ENCODE assay signal across 8 cellular contexts in the genomic region with DNA sequence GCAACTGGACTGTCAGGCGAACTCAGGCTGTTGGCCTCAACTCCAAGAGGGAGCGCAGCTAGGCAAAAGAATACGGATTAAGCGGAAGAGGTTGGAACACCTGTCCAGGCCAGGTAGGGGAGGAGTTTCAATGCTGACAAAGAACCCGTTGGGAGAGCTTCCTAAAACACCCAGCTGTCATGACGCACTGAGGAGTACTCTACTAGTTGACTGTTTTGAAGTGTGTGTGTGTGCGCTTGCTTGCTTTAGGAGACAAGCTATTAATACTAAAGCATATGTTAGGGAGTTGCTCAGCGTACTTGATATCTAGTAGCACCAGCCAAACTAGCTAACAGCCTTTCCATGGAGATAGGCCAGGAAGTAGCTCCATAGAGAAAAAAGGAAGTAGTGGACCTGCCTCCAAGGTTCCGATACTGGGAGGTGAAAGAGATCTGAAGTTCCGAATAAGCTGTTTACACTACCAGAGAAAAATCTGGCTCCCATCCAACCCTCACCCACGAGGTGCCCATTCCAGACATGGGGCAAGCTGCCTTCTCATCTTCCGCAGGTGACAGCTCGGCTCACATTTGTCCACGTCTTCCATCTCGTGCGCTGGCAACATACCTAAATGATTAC. TPM values are rescaled to one million over a fixed set of nuclear protein-coding genes. Genes with fewer than 3 reads are reported as not detected.
DNase-seq lines count a peak whose midpoint lies in the region; ATAC-seq lines count a peak whose summit lies in the region.

No MANE protein-coding gene starts in this region.

- H3K36me3 Mint-ChIP-seq in activated naive CD8-positive, alpha-beta T cell treated with anti-CD3 and anti-CD28 coated beads, Interleukin-2, amount 50 U/mL, for 24 hours (ENCODE audit: low read depth): no peaks in the 10 kb centered on the region

- DNase-seq in NCI-H82 (lab: John Stamatoyannopoulos, UW): peak; percentile 67
- DNase-seq in NCI-H82 treated with DMSO at 0.1 percent for 48 hours (lab: John Stamatoyannopoulos, UW; ENCODE audit: unreplicated experiment): no peak
- DNase-seq in NCI-H2171 (lab: John Stamatoyannopoulos, UW): peak; percentile 52
- no peak for DNase-seq in activated naive CD8-positive, alpha-beta T cell treated with anti-CD3 and anti-CD28 coated beads, Interleukin-2, amount 50 U/mL, for 24 hours
- no peak for DNase-seq in putamen (ENCODE audit: low spot score)
- no peak for DNase-seq in aorta

- H3K4me3 Mint-ChIP-seq in activated naive CD8-positive, alpha-beta T cell treated with anti-CD3 and anti-CD28 coated beads, Interleukin-2, amount 50 U/mL, for 24 hours: peak overlapping the region; percentile 81

- H3K27ac Mint-ChIP-seq in activated naive CD8-positive, alpha-beta T cell treated with anti-CD3 and anti-CD28 coated beads, Interleukin-2, amount 50 U/mL, for 24 hours: no peak overlapping the region

- H3K4me2 ChIP-seq in skeletal muscle satellite cell (ENCODE audit: low read length): peak overlapping the region; percentile 100

- H3K36me3 ChIP-seq in iPS-18a (ENCODE audit: control insufficient read depth, low read depth, low read length): no peaks in the 10 kb centered on the region
- H3K36me3 ChIP-seq in skeletal muscle satellite cell (ENCODE audit: insufficient read depth, low read length): no peaks in the 10 kb centered on the region
- H3K36me3 ChIP-seq in aorta (ENCODE audit: control insufficient read depth in 1 of 2, insufficient read depth in 2 of 2, low read length in 1 of 2): no peaks in the 10 kb centered on the region

- H3K4me1 Mint-ChIP-seq in activated naive CD8-positive, alpha-beta T cell treated with anti-CD3 and anti-CD28 coated beads, Interleukin-2, amount 50 U/mL, for 24 hours: peaks cover 17% of the 10 kb centered on the region

- H3K4me3 ChIP-seq in iPS-18a (ENCODE audit: low read length) (peak overlapping the region; percentile 83), skeletal muscle satellite cell (ENCODE audit: low read length) (peak overlapping the region; percentile 97), aorta (ENCODE audit: low read length in 2 of 2) (peak overlapping the region in 1 of 2 donors; percentile 93)

- H3K9me3 Mint-ChIP-seq in activated naive CD8-positive, alpha-beta T cell treated with anti-CD3 and anti-CD28 coated beads, Interleukin-2, amount 50 U/mL, for 24 hours: no peaks in the 10 kb centered on the region

- WGBS in aorta, 2 donors: 37 to 40% methylated on average over 16 of the region's 16 CpGs

- H3K9ac ChIP-seq in iPS-18a (ENCODE audit: low read length): no peak overlapping the region
- peak overlapping the region; percentile 79 for H3K9ac ChIP-seq in skeletal muscle satellite cell (ENCODE audit: low read depth, low read length)

- H3K27ac ChIP-seq in iPS-18a (ENCODE audit: low read length) (no peak overlapping the region), aorta (ENCODE audit: low read depth in 1 of 2, low read length in 2 of 2) (no peak overlapping the region)

- peaks cover 51% of the 10 kb centered on the region for H3K27me3 Mint-ChIP-seq in activated naive CD8-positive, alpha-beta T cell treated with anti-CD3 and anti-CD28 coated beads, Interleukin-2, amount 50 U/mL, for 24 hours

- H3K4me1 ChIP-seq in iPS-18a (ENCODE audit: control insufficient read depth, low read depth, low read length) (peaks cover 14% of the 10 kb centered on the region), skeletal muscle satellite cell (ENCODE audit: control insufficient read depth, insufficient read depth, low read length) (peaks cover 12% of the 10 kb centered on the region), aorta (ENCODE audit: control insufficient read depth in 1 of 2, insufficient read depth in 2 of 2, low read length in 2 of 2) (no peaks in the 10 kb centered on the region)

- intact Hi-C loops in aorta (cut with DNase I): loop anchor here (5.0 to 10.0 kb wide), 3 partner anchors 165 to 368 kb away; no protein-coding TSS in a partner anchor

- H3K9me3 ChIP-seq in iPS-18a (ENCODE audit: control insufficient read depth, low read depth, low read length) (no peaks in the 10 kb centered on the region), skeletal muscle satellite cell (replicated peaks; ENCODE audit: low read length) (no peaks in the 10 kb centered on the region), aorta (ENCODE audit: control insufficient read depth, low read length) (no peaks in the 10 kb centered on the region)

- no peaks in the 10 kb centered on the region for H3K27me3 ChIP-seq in iPS-18a (ENCODE audit: control insufficient read depth, insufficient read depth, low read length)
- no peaks in the 10 kb centered on the region for H3K27me3 ChIP-seq in skeletal muscle satellite cell (ENCODE audit: control insufficient read depth, insufficient read depth, low read length)
- H3K27me3 ChIP-seq in aorta (ENCODE audit: control insufficient read depth in 1 of 2, insufficient read depth in 2 of 2, low read length in 1 of 2): no peaks in the 10 kb centered on the region

- no peak for ATAC-seq in activated naive CD8-positive, alpha-beta T cell treated with anti-CD3 and anti-CD28 coated beads, Interleukin-2, amount 50 U/mL, for 24 hours
- no peak for ATAC-seq in aorta (ENCODE audit: low FRiP score)

RNA-seq across cellular contexts. Expression of gene FNBP1L, which starts 1.0 kb away (rescaled TPM):
- total RNA-seq in skeletal muscle satellite cell (2012; rRNA removed): 3.3 and 5.2 TPM in 2 replicates
- total RNA-seq in aorta: 10 to 100 TPM; 10.6 to 28.6 TPM
- 10 to 100 TPM in 1 of 2 donors, 1 to 10 TPM in 1; 2.5 to 11.6 TPM for polyA plus RNA-seq in aorta

Comparison
In these comparisons a context has a peak if more than half of its experiments do, and no peak if none do; other contexts are left out.
1. DNase-seq: peak in NCI-H82 (single experiment) and NCI-H2171 (single experiment); none in NCI-H82 treated with DMSO at 0.1 percent for 48 hours (single experiment), activated naive CD8-positive, alpha-beta T cell treated with anti-CD3 and anti-CD28 coated beads, Interleukin-2, amount 50 U/mL, for 24 hours (single experiment), putamen (single experiment) and aorta (0 of 2).